1 cellular context compared by ENCODE assay signal in genomic region chr20:219290-220115, GRCh38.
TF ChIP-seq lines count a peak whose summit lies in the region.

No MANE protein-coding gene starts in this region.

TF ChIP-seq in K562, 482 proteins besides CTCF, POLR2A, EP300 and RAD21 (continued from another document):
- TF ChIP-seq DEAF1 (CRISPR knock-in tag; IDR thresholded peaks at IDR 0.05) (peak; percentile 45; the same call in 1 of the 2 replicates), RCOR1 (IDR thresholded peaks at IDR 0.05; ENCODE audit: borderline replicate concordance in 1 of 2, low read depth in 2 of 2, low read length in 2 of 2) (0 out of 4 replicates have a peak, but pooled peaks of 1 of the 2 experiments have one; percentile 15), TAF1 (IDR thresholded peaks at IDR 0.05; ENCODE audit: control insufficient read depth, extremely low read depth, insufficient read depth, low read length, severe bottlenecking) (no peak), MYC (IDR thresholded peaks at IDR 0.05; ENCODE audit: low read depth, low read length) (no peak), MYC (CRISPR knock-in tag; IDR thresholded peaks at IDR 0.05; ENCODE audit: borderline replicate concordance, low read depth) (no peak), BCLAF1 (IDR thresholded peaks at IDR 0.05; ENCODE audit: borderline replicate concordance in 1 of 2, control insufficient read depth in 1 of 2, low read depth in 2 of 2, low read length in 1 of 2) (no peak), KLF16 (IDR thresholded peaks at IDR 0.05) (no peak), KDM1A (IDR thresholded peaks at IDR 0.05) (peak; percentile 23 to 43; a peak in 1 of 4 replicates)
